In genomic region chr20:62042025-62042820, GRCh38 we compare ENCODE assay signal across 20 cellular contexts. TPM values are rescaled to one million over a fixed set of nuclear protein-coding genes. Genes with fewer than 3 reads are reported as not detected.
DNase-seq lines count a peak whose midpoint lies in the region; ATAC-seq, FAIRE-seq and TF ChIP-seq lines count a peak whose summit lies in the region.
"Had no signal": no experiment of that assay in that cellular context is flagged by ENCODE, and none has a peak within 500 bp of the region (broad histone marks: within the 10 kb centered on the region; RNA-seq: fewer than 3 reads in every experiment).

No MANE protein-coding gene starts in this region.

- TF ChIP-seq POLR2A in HepG2 (IDR thresholded peaks at IDR 0.05; ENCODE audit: insufficient read depth in 1 of 2, low read depth in 2 of 2, low read length in 2 of 2): no peak
- TF ChIP-seq POLR2A in spleen (IDR thresholded peaks at IDR 0.05): no peak

- TF ChIP-seq EP300 in HepG2 (IDR thresholded peaks at IDR 0.05; ENCODE audit: low read depth in 2 of 2, low read length in 2 of 2): no peak
- TF ChIP-seq EP300 in HepG2 (CRISPR knock-in tag; IDR thresholded peaks at IDR 0.05; ENCODE audit: borderline replicate concordance): no peak

- H4K5ac ChIP-seq in H9 (ENCODE audit: insufficient read length, low read depth, low read length): no peak overlapping the region

- H2AK5ac ChIP-seq in H9 (ENCODE audit: insufficient read length, low read length): no peak overlapping the region

- H3K9ac ChIP-seq in H9 (ENCODE audit: extremely low read depth, insufficient read length, low read length) (no peak overlapping the region), HepG2 (ENCODE audit: insufficient read depth, low read depth, low read length) (peak overlapping the region; percentile 52; the same call in 1 of the 2 replicates)
- H3K9ac ChIP-seq: BLaER1 had no signal

- H3K79me1 ChIP-seq in H9 (ENCODE audit: insufficient read depth, low read depth, low read length, poor library complexity, severe bottlenecking): peaks cover 6% of the 10 kb centered on the region

- H3K27me3 ChIP-seq in H9 (ENCODE audit: insufficient read depth, low read length) (no peaks in the 10 kb centered on the region), RWPE2 (ENCODE audit: insufficient read depth, poor library complexity, severe bottlenecking) (no peaks in the 10 kb centered on the region), HepG2 (ENCODE audit: control insufficient read depth in 1 of 2, insufficient read depth in 2 of 2, low read length in 2 of 2) (no peaks in the 10 kb centered on the region), spleen (replicated peaks in 1 of 7) (no peaks in the 10 kb centered on the region)
- H3K27me3 ChIP-seq: BLaER1 had no signal

- H3K4me2 ChIP-seq in H9 (ENCODE audit: insufficient read depth, insufficient read length, low read length): no peak overlapping the region
- H3K4me2 ChIP-seq in HepG2 (ENCODE audit: low read depth, low read length): peak overlapping the region; percentile 71
- H3K4me2 ChIP-seq: BLaER1 had no signal

- no peak overlapping the region for H3K4ac ChIP-seq in H9 (ENCODE audit: low read depth, low read length)

- no peaks in the 10 kb centered on the region for H3K23me2 ChIP-seq in H9 (ENCODE audit: insufficient read length, low read depth, low read length, poor library complexity, severe bottlenecking)

- in situ Hi-C loops in HepG2 (cut with HindIII; ENCODE audit: extremely low pct_ligation_motif_present, low pct_unique_long_range_greater_than_20kb): no loop called here

- no peak overlapping the region for H3K23ac ChIP-seq in H9 (ENCODE audit: insufficient read length, low read depth, low read length)

- no peak overlapping the region for H2BK15ac ChIP-seq in H9 (ENCODE audit: low read depth, low read length)

- no peaks in the 10 kb centered on the region; the same call in 1 of the 2 replicates for H3K27me3 Mint-ChIP-seq in H9 (ENCODE audit: low read depth)
- H3K27me3 Mint-ChIP-seq: CD4-positive, alpha-beta memory T cell had no signal

- H2BK20ac ChIP-seq in H9 (ENCODE audit: low read depth, low read length, poor library complexity, severe bottlenecking): no peak overlapping the region

- H3K4me3 Mint-ChIP-seq in H9: no peak overlapping the region
- H3K4me3 Mint-ChIP-seq: CD4-positive, alpha-beta memory T cell had no signal

- DNase-seq in H9 (no peak), RWPE2 (ENCODE audit: low spot score) (peak; percentile 72), HepG2 (ENCODE audit: low spot score) (no peak), spleen (peak; percentile 43), D341Med (ENCODE audit: low spot score) (no peak), cerebellar cortex (ENCODE audit: low spot score) (no peak), AG08396 (ENCODE audit: low spot score) (no peak)
- no peak for DNase-seq in activated effector memory CD4-positive, alpha-beta T cell treated with Interleukin-2 at 50 U/mL for 16 hours
- DNase-seq: Calu3; CD4-positive, alpha-beta memory T cell; EL; GF-D8; NCI-H1694; NCI-H2081; NCI-H2171 treated with DMSO at 0.1 percent for 48 hours; NCI-H524 treated with DMSO at 0.1 percent for 48 hours; OCI-M1; SHP77 had no signal

- no CpG with 5 or more reads among the region's 22 CpGs for WGBS in H9 (ENCODE audit: extremely low coverage, insufficient read length, low lambda C conversion rate)
- 94% methylated on average over 22 of the region's 22 CpGs for WGBS in HepG2 (ENCODE audit: low lambda C conversion rate)
- whole genome bisulfite sequencing in spleen, 5 donors: 86 to 94% (median 92%) methylated on average over 20 to 22 of the region's 22 CpGs

- H3K9me3 Mint-ChIP-seq in H9: peaks cover 4 to 5% of the 10 kb centered on the region in 2 experiments; a peak in 3 of 5 replicates

- no peak overlapping the region for H3K56ac ChIP-seq in H9 (ENCODE audit: insufficient read length, low read depth, low read length)

- H3K27ac ChIP-seq in H9 (ENCODE audit: insufficient read length, low read depth, low read length) (no peak overlapping the region), RWPE2 (ENCODE audit: poor library complexity, severe bottlenecking) (no peak overlapping the region), HepG2 (ENCODE audit: extremely low read length, insufficient read depth, low read length) (peak overlapping the region; percentile 71), spleen (peak overlapping the region in 2 of 8 donors; percentile 10 to 29)
- H3K27ac ChIP-seq: BLaER1 had no signal

- no peak overlapping the region for H3K4me3 ChIP-seq in RWPE2 (ENCODE audit: severe bottlenecking)
- H3K4me3 ChIP-seq in HepG2 (replicated peaks in 1 of 3; ENCODE audit: insufficient read depth in 1 of 3, low read depth in 2 of 3, low read length in 3 of 3): peak overlapping the region in 1 of 3 experiments; percentile 33; a peak in 1 of 6 replicates
- no peak overlapping the region for H3K4me3 ChIP-seq in spleen
- H3K4me3 ChIP-seq: BLaER1 had no signal

- H2BK5ac ChIP-seq in H9 (ENCODE audit: insufficient read length, low read length): no peak overlapping the region

- no peak overlapping the region for H3T11ph ChIP-seq in H9 (ENCODE audit: low read length)

- H3K79me2 ChIP-seq in H9 (ENCODE audit: insufficient read depth, low read length) (peaks cover 37% of the 10 kb centered on the region; the same call in 1 of the 2 replicates), HepG2 (ENCODE audit: insufficient read depth, low read length) (peaks cover 91% of the 10 kb centered on the region)

- TF ChIP-seq RAD21 in HepG2 (CRISPR knock-in tag; IDR thresholded peaks at IDR 0.05): no peak

- H4K8ac ChIP-seq in H9 (replicated peaks; ENCODE audit: insufficient read length, low read depth, low read length): no peak overlapping the region

- TF ChIP-seq CTCF in H9 (conservative IDR thresholded peaks at IDR 0.05) (no peak), RWPE2 (IDR thresholded peaks at IDR 0.05; ENCODE audit: poor library complexity, severe bottlenecking) (no peak), HepG2 (CRISPR knock-in tag; IDR thresholded peaks at IDR 0.05) (no peak), spleen (IDR thresholded peaks at IDR 0.05 in 8 of 11, conservative IDR thresholded peaks at IDR 0.05 in 3 of 11) (no peak)

- H3K4me1 ChIP-seq in H9 (ENCODE audit: insufficient read depth, low read length) (peaks cover 2% of the 10 kb centered on the region; the same call in 1 of the 2 replicates), RWPE2 (ENCODE audit: insufficient read depth, poor library complexity, severe bottlenecking) (no peaks in the 10 kb centered on the region), HepG2 (ENCODE audit: insufficient read depth, low read length) (peaks cover 35% of the 10 kb centered on the region), spleen (peaks cover 0 to 58% (median 41%) of the 10 kb centered on the region in 6 donors)

- H3K9me3 ChIP-seq in H9 (ENCODE audit: control insufficient read depth, low read depth, low read length) (no peaks in the 10 kb centered on the region), RWPE2 (ENCODE audit: severe bottlenecking) (no peaks in the 10 kb centered on the region), HepG2 (ENCODE audit: low read length) (no peaks in the 10 kb centered on the region; the same call in 1 of the 2 replicates), spleen (no peaks in the 10 kb centered on the region)

- H3K27ac Mint-ChIP-seq in H9: peak overlapping the region in 2 of 3 experiments; percentile 5 to 80; a peak in 2 of 7 replicates
- H3K27ac Mint-ChIP-seq: CD4-positive, alpha-beta memory T cell had no signal

- intact Hi-C loops in HepG2 (cut with micrococcal nuclease; ENCODE audit: unreplicated experiment) (loop anchor here (2.0 kb wide), 1 partner anchor 21 kb away; no protein-coding TSS in a partner anchor), spleen (cut with DNase I; ENCODE audit: low total_unique reads) (no loop called here)

- H4K20me1 ChIP-seq in H9 (ENCODE audit: control insufficient read depth, insufficient read depth, insufficient read length) (peaks cover 2% of the 10 kb centered on the region), HepG2 (ENCODE audit: insufficient read depth, low read length) (peaks cover 35% of the 10 kb centered on the region)

- H3K36me3 ChIP-seq in RWPE2 (ENCODE audit: low read depth): no peaks in the 10 kb centered on the region; the same call in 1 of the 2 replicates
- peaks cover 0 to 5% of the 10 kb centered on the region in 2 experiments; a peak in 2 of 5 replicates for H3K36me3 ChIP-seq in HepG2 (replicated peaks in 1 of 2; ENCODE audit: control insufficient read depth in 1 of 2, insufficient read depth in 2 of 2, low read length in 2 of 2)
- no peaks in the 10 kb centered on the region for H3K36me3 ChIP-seq in spleen

- no peak overlapping the region for H2BK120ac ChIP-seq in H9 (ENCODE audit: low read depth, low read length, poor library complexity, severe bottlenecking)

- POLR2A ChIA-PET in HepG2 (lab: Yijun Ruan, JAX): interaction anchor here (0.7 to 2.5 kb wide), 10 partner anchors 9 to 100 kb away, joined by 3 to 30 read pairs (median 4); partner anchors contain the start of genes LSM14B and TAF4

- no peak overlapping the region for H4K91ac ChIP-seq in H9 (ENCODE audit: insufficient read length, low read depth, low read length)

- BruUV-seq in HepG2 (replicated peaks; lab: Mats Ljungman, UMichigan): no TSS peak

- H3K18ac ChIP-seq in H9 (ENCODE audit: insufficient read length, low read depth, low read length): no peak overlapping the region

- peaks cover 63 to 65% of the 10 kb centered on the region in 2 experiments for H3K4me1 Mint-ChIP-seq in H9

- FAIRE-seq in HepG2 (lab: Jason Lieb, UNC): no peak
- FAIRE-seq: GM19239 had no signal

- CTCF ChIA-PET in HepG2 (lab: Yijun Ruan, JAX; ENCODE audit: low intra/inter-chr PET ratio, low total read pairs): no interaction called here

- H2BK12ac ChIP-seq in H9 (ENCODE audit: insufficient read length, low read depth, low read length): no peak overlapping the region

- no peak for ATAC-seq in RWPE2 (ENCODE audit: low read depth)
- ATAC-seq in HepG2: no peak

- H2AFZ ChIP-seq in H9 (ENCODE audit: low read length) (no peak overlapping the region), HepG2 (ENCODE audit: low read length) (no peak overlapping the region)

- no peak overlapping the region for H3K14ac ChIP-seq in H9 (ENCODE audit: insufficient read depth, low read length)

- peaks cover 4 to 9% (median 7%) of the 10 kb centered on the region in 3 experiments for H3K36me3 Mint-ChIP-seq in H9 (ENCODE audit: insufficient read depth in 1 of 3, low read depth in 3 of 3)

RNA-seq across cellular contexts. Expression of gene TAF4, which starts 23.5 kb away (rescaled TPM):
- 30.8 and 40.9 TPM in 2 replicates for total RNA-seq in H9 (2021)
- total RNA-seq in HepG2 (2016; rRNA removed; fragmentation: Illumina TruSeq; extraction: Trizol): 12.0 and 12.2 TPM in 2 replicates
- 13.2 and 13.9 TPM in 2 replicates for total RNA-seq in HepG2 (2016; cell fraction: cytosol; rRNA removed; fragmentation: Illumina TruSeq; extraction: Trizol; ENCODE audit: low read depth)
- total RNA-seq in HepG2 (2016; cell fraction: insoluble cytoplasmic fraction; rRNA removed; fragmentation: Illumina TruSeq; extraction: Trizol): 10.5 and 10.7 TPM in 2 replicates
- 14.0 and 18.0 TPM in 2 replicates for total RNA-seq in HepG2 (2016; cell fraction: membrane; rRNA removed; fragmentation: Illumina TruSeq; extraction: Trizol)
- 14.1 and 16.1 TPM in 2 replicates for total RNA-seq in HepG2 (2016; cell fraction: nucleus; rRNA removed; fragmentation: Illumina TruSeq; extraction: Trizol)
- polyA plus RNA-seq in HepG2 (2011; rRNA removed): 5.9 and 6.6 TPM in 2 replicates
- 5.5 and 6.6 TPM in 2 replicates for polyA plus RNA-seq in HepG2 (2011; cell fraction: cytosol; rRNA removed)
- polyA plus RNA-seq in HepG2 (2011; cell fraction: nucleus; rRNA removed): 27.0 and 32.1 TPM in 2 replicates
- 18.4 and 21.6 TPM in 2 replicates for polyA plus RNA-seq in HepG2 (2012)
- 2.0 and 2.2 TPM in 2 replicates for polyA plus RNA-seq in HepG2 (2016; cell fraction: cytosol; fragmentation: Illumina TruSeq; extraction: Trizol; ENCODE audit: low read depth)
- polyA plus RNA-seq in HepG2 (2016; cell fraction: insoluble cytoplasmic fraction; fragmentation: Illumina TruSeq; extraction: Trizol; ENCODE audit: low read depth): 19.2 and 31.8 TPM in 2 replicates
- 8.0 and 10.2 TPM in 2 replicates for polyA plus RNA-seq in HepG2 (2016; cell fraction: membrane; fragmentation: Illumina TruSeq; extraction: Trizol; ENCODE audit: low read depth)
- polyA plus RNA-seq in HepG2 (2016; cell fraction: nucleus; fragmentation: Illumina TruSeq; extraction: Trizol; ENCODE audit: insufficient read depth, low read depth): 44.2 and 48.9 TPM in 2 replicates
- 9.9 and 36.8 TPM in 2 replicates for polyA minus RNA-seq in HepG2 (2011; rRNA and poly(A)+ RNA removed; ENCODE audit: low replicate concordance)
- polyA minus RNA-seq in HepG2 (2011; cell fraction: cytosol; rRNA and poly(A)+ RNA removed): 21.1 and 21.8 TPM in 2 replicates
- 21.1 and 25.4 TPM in 2 replicates for polyA minus RNA-seq in HepG2 (2011; cell fraction: nucleus; rRNA and poly(A)+ RNA removed)
- total RNA-seq in spleen: 10 to 100 TPM; 15.5 to 28.3 (median 18.6) TPM
- 1 to 10 TPM; 4.3 to 7.2 (median 4.4) TPM for polyA plus RNA-seq in spleen

Comparison
In these comparisons a context has a peak if more than half of its experiments do, and no peak if none do; other contexts are left out.
1. DNase-seq: peak in RWPE2 (single experiment) and spleen (single experiment); none in H9 (single experiment), HepG2 (single experiment), D341Med (single experiment), cerebellar cortex (single experiment), AG08396 (single experiment) and activated effector memory CD4-positive, alpha-beta T cell treated with Interleukin-2 at 50 U/mL for 16 hours (single experiment).